In genomic region chr1:59133997-59134396, GRCh38 we compare ENCODE assay signal across 17 cellular contexts.
"Had no signal": no experiment of that assay in that cellular context is flagged by ENCODE, and none has a peak within 500 bp of the region (broad histone marks: within the 10 kb centered on the region; RNA-seq: fewer than 3 reads in every experiment).

No MANE protein-coding gene starts in this region.

- H3K27ac ChIP-seq: foreskin keratinocyte, left ventricle myocardium inferior, parathyroid adenoma, prostate gland, testis, tibial nerve had no signal

- H3K36me3 ChIP-seq: left ventricle myocardium inferior, prostate gland, tibial nerve had no signal

- DNase-seq: effector memory CD8-positive, alpha-beta T cell; foreskin keratinocyte; immature natural killer cell; left ventricle myocardium inferior; mesendoderm; naive B cell; nephron progenitor cell; stimulated activated CD4-positive, alpha-beta T cell treated with anti-CD3 and anti-CD28 coated beads, Interleukin-2, amount 100 ng/mL, for 24 hours; stimulated activated CD4-positive, alpha-beta T cell treated with anti-CD3 and anti-CD28 coated beads, Interleukin-4, amount 100 ng/mL, for 4 hours; stimulated activated naive B cell treated with anti-CD40 and anti-IgM and Interleukin-4, amounts not matched to agents 10 μg/mL and 1 μg/mL and 100 μg/mL, for 72 hours; stimulated activated naive CD8-positive, alpha-beta T cell treated with anti-CD3 and anti-CD28 coated beads, Interleukin-15, amount 100 ng/mL, for 72 hours; testis had no signal

- H3K4me1 ChIP-seq: parathyroid adenoma, tibial nerve had no signal

- H3K9me3 ChIP-seq: left ventricle myocardium inferior, prostate gland, testis, tibial nerve had no signal

- H3K9ac ChIP-seq: parathyroid adenoma had no signal

- ATAC-seq: effector memory CD8-positive, alpha-beta T cell; foreskin keratinocyte; sciatic nerve; stimulated activated naive B cell treated with anti-CD40 and anti-IgM and Interleukin-4, amounts not matched to agents 10 μg/mL and 1 μg/mL and 100 μg/mL, for 72 hours; stimulated activated naive CD8-positive, alpha-beta T cell treated with anti-CD3 and anti-CD28 coated beads, Interleukin-15, amount 100 ng/mL, for 72 hours had no signal

- H3K4me3 ChIP-seq: left ventricle myocardium inferior, lung, prostate gland, testis, tibial nerve had no signal

- H2AFZ ChIP-seq: parathyroid adenoma had no signal

- H3K27me3 ChIP-seq: foreskin keratinocyte, testis, tibial nerve had no signal
